Comparison of ENCODE assay signal across 9 cellular contexts in genomic region chr12:71661977-71662522, GRCh38.
A peak's percentile ranks its signal among the peaks of the same experiment; 100 is the strongest.
DNase-seq lines count a peak whose midpoint lies in the region; ATAC-seq lines count a peak whose summit lies in the region.
"Had no signal": no experiment of that assay in that cellular context is flagged by ENCODE, and none has a peak within 500 bp of the region (broad histone marks: within the 10 kb centered on the region; RNA-seq: fewer than 3 reads in every experiment).

No MANE protein-coding gene starts in this region.

- H3K4me1 ChIP-seq in iPS-20b (ENCODE audit: insufficient read depth, low read length): no peaks in the 10 kb centered on the region; the same call in 1 of the 2 replicates
- no peaks in the 10 kb centered on the region for H3K4me1 ChIP-seq in stomach smooth muscle (ENCODE audit: control insufficient read depth, insufficient read depth, low read length)

- H3K27ac Mint-ChIP-seq in T-helper 1 cell treated with Interleukin-12 subunit alpha and Interleukin-12 subunit beta and Interleukin-4 antibody, amounts not matched to agents 30 μg/mL and 1 μg/mL, for 36 hours: peak overlapping the region; percentile 99
- H3K27ac Mint-ChIP-seq in activated naive CD8-positive, alpha-beta T cell: peak overlapping the region; percentile 99

- peaks cover 27% of the 10 kb centered on the region for H3K4me1 Mint-ChIP-seq in T-helper 1 cell treated with Interleukin-12 subunit alpha and Interleukin-12 subunit beta and Interleukin-4 antibody, amounts not matched to agents 30 μg/mL and 1 μg/mL, for 36 hours (ENCODE audit: low read depth)
- peaks cover 53% of the 10 kb centered on the region for H3K4me1 Mint-ChIP-seq in activated naive CD8-positive, alpha-beta T cell (ENCODE audit: low read depth)

- no peaks in the 10 kb centered on the region for H3K27me3 Mint-ChIP-seq in T-helper 1 cell treated with Interleukin-12 subunit alpha and Interleukin-12 subunit beta and Interleukin-4 antibody, amounts not matched to agents 30 μg/mL and 1 μg/mL, for 36 hours (ENCODE audit: low read depth)
- no peaks in the 10 kb centered on the region for H3K27me3 Mint-ChIP-seq in activated naive CD8-positive, alpha-beta T cell

- ATAC-seq in HG03469 (IDR thresholded peaks at IDR 0.05; ENCODE audit: unreplicated experiment): no peak

- H3K9me3 ChIP-seq in iPS-20b (ENCODE audit: insufficient read depth, low read depth, low read length): no peaks in the 10 kb centered on the region
- H3K9me3 ChIP-seq in stomach smooth muscle (ENCODE audit: control insufficient read depth in 2 of 2, low read length in 2 of 2): no peaks in the 10 kb centered on the region

- peak overlapping the region; percentile 99 for H3K4me3 Mint-ChIP-seq in T-helper 1 cell treated with Interleukin-12 subunit alpha and Interleukin-12 subunit beta and Interleukin-4 antibody, amounts not matched to agents 30 μg/mL and 1 μg/mL, for 36 hours
- peak overlapping the region; percentile 98 for H3K4me3 Mint-ChIP-seq in activated naive CD8-positive, alpha-beta T cell

- H3K4me3 ChIP-seq in iPS-20b (ENCODE audit: low read length): peak overlapping the region; percentile 94
- peak overlapping the region; percentile 95 to 98 for H3K4me3 ChIP-seq in stomach smooth muscle (ENCODE audit: low read length in 2 of 2)

- H3K27ac ChIP-seq in iPS-20b (ENCODE audit: low read length) (no peak overlapping the region), stomach smooth muscle (ENCODE audit: low read length) (no peak overlapping the region)

- DNase-seq in T-helper 1 cell: no peak
- DNase-seq in activated CD4-positive, CD25-positive, alpha-beta regulatory T cell (lab: John Stamatoyannopoulos, UW): no peak
- DNase-seq in NCI-H1436 treated with DMSO at 0.1 percent for 48 hours (lab: John Stamatoyannopoulos, UW): no peak
- DNase-seq: 8988T had no signal

- H3K9me3 Mint-ChIP-seq in T-helper 1 cell treated with Interleukin-12 subunit alpha and Interleukin-12 subunit beta and Interleukin-4 antibody, amounts not matched to agents 30 μg/mL and 1 μg/mL, for 36 hours: no peaks in the 10 kb centered on the region
- peaks cover 2% of the 10 kb centered on the region for H3K9me3 Mint-ChIP-seq in activated naive CD8-positive, alpha-beta T cell (ENCODE audit: low read depth)

- peaks cover 34% of the 10 kb centered on the region for H3K36me3 Mint-ChIP-seq in T-helper 1 cell treated with Interleukin-12 subunit alpha and Interleukin-12 subunit beta and Interleukin-4 antibody, amounts not matched to agents 30 μg/mL and 1 μg/mL, for 36 hours (ENCODE audit: low read depth)
- H3K36me3 Mint-ChIP-seq in activated naive CD8-positive, alpha-beta T cell: peaks cover 26% of the 10 kb centered on the region

- H3K36me3 ChIP-seq in iPS-20b (ENCODE audit: insufficient read depth, low read depth, low read length) (peaks cover 29% of the 10 kb centered on the region), stomach smooth muscle (ENCODE audit: control insufficient read depth in 2 of 2, insufficient read depth in 2 of 2, low read length in 2 of 2) (peaks cover 11 to 13% of the 10 kb centered on the region in 2 donors)

- H3K9ac ChIP-seq in iPS-20b (ENCODE audit: low read depth, low read length) (peak overlapping the region; percentile 98; the same call in 1 of the 2 replicates), stomach smooth muscle (ENCODE audit: low read length in 2 of 2) (peak overlapping the region; percentile 13 to 98)

- no peaks in the 10 kb centered on the region for H3K27me3 ChIP-seq in iPS-20b (ENCODE audit: insufficient read depth, low read length)
- no peaks in the 10 kb centered on the region for H3K27me3 ChIP-seq in stomach smooth muscle (ENCODE audit: control insufficient read depth in 1 of 2, insufficient read depth in 2 of 2, low read length in 2 of 2)
